In genomic region chr13:20923272-20923671, GRCh38 we compare ENCODE assay signal across 12 cellular contexts.
"Had no signal": no experiment of that assay in that cellular context is flagged by ENCODE, and none has a peak within 500 bp of the region (broad histone marks: within the 10 kb centered on the region; RNA-seq: fewer than 3 reads in every experiment).

No MANE protein-coding gene starts in this region.

- FAIRE-seq: astrocyte, islet of Langerhans, pancreas had no signal

- DNase-seq: activated CD4-positive, alpha-beta T cell treated with anti-CD3 and anti-CD28 coated beads, Interleukin-2, amount 10 ng/mL, durations not matched to agents 7 days and 5 days; activated naive CD4-positive, alpha-beta T cell treated with anti-CD3 and anti-CD28 coated beads, Interleukin-2, amount 10 ng/mL, durations not matched to agents 7 days and 5 days; colonic mucosa; mesendoderm; pancreas; stimulated activated CD4-positive, alpha-beta T cell treated with anti-CD3 and anti-CD28 coated beads, Interleukin-15, amount 100 ng/mL, for 24 hours; stimulated activated CD4-positive, alpha-beta T cell treated with anti-CD3 and anti-CD28 coated beads, Interleukin-4, amount 100 ng/mL, for 1 hour; stimulated activated naive B cell treated with anti-CD40 and anti-IgM and Interleukin-4, amounts not matched to agents 10 μg/mL and 1 μg/mL and 100 μg/mL, for 72 hours; thyroid gland had no signal

- H3K9me3 ChIP-seq: colonic mucosa, pancreas, thyroid gland had no signal

- H3K4me3 ChIP-seq: colonic mucosa, pancreas, thyroid gland had no signal

- H3K27me3 ChIP-seq: colonic mucosa, pancreas, thyroid gland had no signal

- H3K36me3 ChIP-seq: colonic mucosa, pancreas, thyroid gland had no signal

- H3K4me1 ChIP-seq: colonic mucosa, pancreas, thyroid gland had no signal

- ATAC-seq: esophagus mucosa; pancreas; stimulated activated naive B cell treated with anti-CD40 and anti-IgM and Interleukin-4, amounts not matched to agents 10 μg/mL and 1 μg/mL and 100 μg/mL, for 72 hours had no signal

- H3K27ac ChIP-seq: colonic mucosa, pancreas, thyroid gland had no signal
